8 cellular contexts compared by ENCODE assay signal in genomic region chr20:45880988-45881788, GRCh38. TPM values are rescaled to one million over a fixed set of nuclear protein-coding genes. Genes with fewer than 3 reads are reported as not detected.
DNase-seq lines count a peak whose midpoint lies in the region; ATAC-seq and TF ChIP-seq lines count a peak whose summit lies in the region.

Gene ZSWIM1, plus strand, starts transcription at chr20:45881227. Its CDS starts 1,366 bp downstream, at chr20:45882593.

- H3K27ac ChIP-seq in angular gyrus (ENCODE audit: low read depth, low read length) = peak within 1 kb of the TSS; percentile 74

- intact Hi-C loops in left ventricle myocardium superior (cut with micrococcal nuclease) = no loop called here

- TF ChIP-seq CTCF in progenitor cell of endocrine pancreas (IDR thresholded peaks at IDR 0.05; ENCODE audit: unreplicated experiment) = no peak

- peak within 1 kb of the TSS; percentile 91 for H3K4me3 Mint-ChIP-seq in T-helper 1 cell treated with Interleukin-12 subunit alpha and Interleukin-12 subunit beta and Interleukin-4 antibody, amounts not matched to agents 30 μg/mL and 1 μg/mL, for 36 hours
- H3K4me3 Mint-ChIP-seq in progenitor cell of endocrine pancreas (ENCODE audit: low read depth) = peak within 1 kb of the TSS; percentile 97

- peaks cover 9% of the 10 kb centered on the region for H3K27me3 Mint-ChIP-seq in T-helper 1 cell treated with Interleukin-12 subunit alpha and Interleukin-12 subunit beta and Interleukin-4 antibody, amounts not matched to agents 30 μg/mL and 1 μg/mL, for 36 hours (ENCODE audit: low read depth)
- H3K27me3 Mint-ChIP-seq in progenitor cell of endocrine pancreas = no peaks in the 10 kb centered on the region

- DNase-seq in NCI-H1694 (lab: John Stamatoyannopoulos, UW) (peak; percentile 96), left ventricle myocardium superior (peak; percentile 99), progenitor cell of endocrine pancreas (ENCODE audit: low spot score, unreplicated experiment) (peak; percentile 98), ureter (ENCODE audit: low spot score) (peak; percentile 99)

- H3K9me3 Mint-ChIP-seq in T-helper 1 cell treated with Interleukin-12 subunit alpha and Interleukin-12 subunit beta and Interleukin-4 antibody, amounts not matched to agents 30 μg/mL and 1 μg/mL, for 36 hours = no peaks in the 10 kb centered on the region
- H3K9me3 Mint-ChIP-seq in progenitor cell of endocrine pancreas (ENCODE audit: low read depth) = no peaks in the 10 kb centered on the region

- ATAC-seq in GM18498 (IDR thresholded peaks at IDR 0.05; ENCODE audit: unreplicated experiment) (peak; percentile 98), HG02885 (IDR thresholded peaks at IDR 0.05; ENCODE audit: poor library complexity, unreplicated experiment) (peak; percentile 98), left ventricle myocardium superior (peak; percentile 95)

- H3K36me3 Mint-ChIP-seq in T-helper 1 cell treated with Interleukin-12 subunit alpha and Interleukin-12 subunit beta and Interleukin-4 antibody, amounts not matched to agents 30 μg/mL and 1 μg/mL, for 36 hours (ENCODE audit: low read depth) = peaks cover 26% of the 10 kb centered on the region
- peaks cover 7% of the 10 kb centered on the region for H3K36me3 Mint-ChIP-seq in progenitor cell of endocrine pancreas (ENCODE audit: insufficient read depth)

- peak within 1 kb of the TSS; percentile 85 for H3K27ac Mint-ChIP-seq in T-helper 1 cell treated with Interleukin-12 subunit alpha and Interleukin-12 subunit beta and Interleukin-4 antibody, amounts not matched to agents 30 μg/mL and 1 μg/mL, for 36 hours
- peak within 1 kb of the TSS; percentile 94 for H3K27ac Mint-ChIP-seq in progenitor cell of endocrine pancreas

- H3K4me1 Mint-ChIP-seq in T-helper 1 cell treated with Interleukin-12 subunit alpha and Interleukin-12 subunit beta and Interleukin-4 antibody, amounts not matched to agents 30 μg/mL and 1 μg/mL, for 36 hours (ENCODE audit: low read depth) = peaks cover 27% of the 10 kb centered on the region
- H3K4me1 Mint-ChIP-seq in progenitor cell of endocrine pancreas (ENCODE audit: low read depth) = peaks cover 11% of the 10 kb centered on the region

RNA-seq across cellular contexts. Expression of gene ZSWIM1, which starts in this region (rescaled TPM):
- total RNA-seq in left ventricle myocardium superior (11.9 TPM), progenitor cell of endocrine pancreas (13.3 and 15.1 TPM in 2 replicates), ureter (14.4 TPM)

Comparison
In these comparisons a context has a peak if more than half of its experiments do, and no peak if none do; other contexts are left out.
1. Peak in every context shown above with its lines: DNase-seq, ATAC-seq and H3K27ac ChIP-seq.